Comparison of ENCODE assay signal across 9 cellular contexts in the genomic region with DNA sequence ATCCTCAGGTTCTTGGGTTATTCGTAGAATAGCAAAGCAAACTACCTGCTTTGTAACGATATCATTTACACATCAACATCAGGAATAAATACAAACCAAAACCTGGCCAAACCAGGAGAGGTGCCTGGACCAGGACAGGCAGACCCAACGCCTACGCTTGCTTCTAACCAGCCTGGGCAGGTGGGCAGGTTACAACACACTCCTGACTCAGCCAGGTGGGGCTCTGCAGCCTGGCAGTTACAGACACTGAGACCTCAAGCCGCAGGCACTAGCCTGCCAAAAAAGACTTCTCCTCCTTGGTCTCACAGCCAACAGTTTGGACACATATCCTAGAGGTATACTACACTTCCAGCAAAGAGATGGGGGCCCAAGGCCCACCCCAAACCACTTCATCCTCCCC. TPM values are rescaled to one million over a fixed set of nuclear protein-coding genes. Genes with fewer than 3 reads are reported as not detected.
A peak's percentile ranks its signal among the peaks of the same experiment; 100 is the strongest.
DNase-seq lines count a peak whose midpoint lies in the region; ATAC-seq, FAIRE-seq and TF ChIP-seq lines count a peak whose summit lies in the region.
"Had no signal": no experiment of that assay in that cellular context is flagged by ENCODE, and none has a peak within 500 bp of the region (broad histone marks: within the 10 kb centered on the region; RNA-seq: fewer than 3 reads in every experiment).

No MANE protein-coding gene starts in this region.

- H3K4me2 ChIP-seq in HepG2 (ENCODE audit: low read depth, low read length) (no peak overlapping the region), GM23248 (ENCODE audit: unreplicated experiment) (no peak overlapping the region)

- no peaks in the 10 kb centered on the region for H3K36me3 ChIP-seq in CD8-positive, alpha-beta T cell (ENCODE audit: insufficient read depth, low read length)
- H3K36me3 ChIP-seq in Panc1 (ENCODE audit: control insufficient read depth, insufficient read depth, low read length) (no peaks in the 10 kb centered on the region), HepG2 (replicated peaks in 1 of 2; ENCODE audit: control insufficient read depth in 1 of 2, insufficient read depth in 2 of 2, low read length in 2 of 2) (peaks cover 3 to 19% of the 10 kb centered on the region in 2 experiments; a peak in 4 of 5 replicates), GM23248 (ENCODE audit: low read depth) (no peaks in the 10 kb centered on the region)
- H3K36me3 ChIP-seq: ascending aorta had no signal

- peak overlapping the region; percentile 64 for H3K4me3 Mint-ChIP-seq in CD8-positive, alpha-beta T cell

- TF ChIP-seq POLR2A in HepG2 (IDR thresholded peaks at IDR 0.05; ENCODE audit: insufficient read depth in 1 of 2, low read depth in 2 of 2, low read length in 2 of 2) = no peak

- peaks cover 4% of the 10 kb centered on the region for H3K9me3 Mint-ChIP-seq in CD8-positive, alpha-beta T cell

- no peaks in the 10 kb centered on the region for H3K27me3 Mint-ChIP-seq in CD8-positive, alpha-beta T cell (ENCODE audit: low read depth)

- H2AFZ ChIP-seq in HepG2 (ENCODE audit: low read length) = no peak overlapping the region
- no peak overlapping the region for H2AFZ ChIP-seq in GM23248

- CTCF ChIA-PET in CD8-positive, alpha-beta T cell (lab: Charles Lee) = no interaction called here
- CTCF ChIA-PET in Panc1 (lab: Charles Lee) (no interaction called here), HepG2 (lab: Yijun Ruan, JAX; ENCODE audit: low intra/inter-chr PET ratio, low total read pairs) (no interaction called here)

- peaks cover 89% of the 10 kb centered on the region for H3K4me1 Mint-ChIP-seq in CD8-positive, alpha-beta T cell (ENCODE audit: low read depth)

- H3K9me3 ChIP-seq in CD8-positive, alpha-beta T cell (ENCODE audit: low read length) = no peaks in the 10 kb centered on the region
- H3K9me3 ChIP-seq in Panc1 (ENCODE audit: control insufficient read depth, insufficient read depth, low read depth, low read length) (no peaks in the 10 kb centered on the region), HepG2 (ENCODE audit: low read length) (no peaks in the 10 kb centered on the region), GM23248 (ENCODE audit: low read depth) (no peaks in the 10 kb centered on the region)
- H3K9me3 ChIP-seq: ascending aorta had no signal

- in situ Hi-C loops in Panc1 (cut with HindIII; ENCODE audit: low pct_unique_long_range_greater_than_20kb, low sequenced_read_pairs) = no loop called here
- in situ Hi-C loops in HepG2 (cut with HindIII; ENCODE audit: extremely low pct_ligation_motif_present, low pct_unique_long_range_greater_than_20kb) = no loop called here
- in situ Hi-C loops in GM23248 (cut with MboI) = no loop called here

- no peak for TF ChIP-seq CTCF in CD8-positive, alpha-beta T cell (IDR thresholded peaks at IDR 0.05)
- TF ChIP-seq CTCF in Panc1 (IDR thresholded peaks at IDR 0.05) (no peak), HepG2 (CRISPR knock-in tag; IDR thresholded peaks at IDR 0.05) (no peak)

- H3K36me3 Mint-ChIP-seq in CD8-positive, alpha-beta T cell = peaks cover 18% of the 10 kb centered on the region

- peak; percentile 32 for ATAC-seq in CD8-positive, alpha-beta T cell
- ATAC-seq in GM21529 (IDR thresholded peaks at IDR 0.05; ENCODE audit: unreplicated experiment) (peak; percentile 15), Panc1 (0 out of 2 replicates have a peak, but pooled peaks have one; percentile 7), HepG2 (no peak), HG03442 (IDR thresholded peaks at IDR 0.05; ENCODE audit: unreplicated experiment) (no peak), HG02938 (IDR thresholded peaks at IDR 0.05; ENCODE audit: unreplicated experiment) (no peak)

- no peak for TF ChIP-seq RAD21 in HepG2 (CRISPR knock-in tag; IDR thresholded peaks at IDR 0.05)

- DNase-seq in CD8-positive, alpha-beta T cell = no peak
- DNase-seq in Panc1 (ENCODE audit: low read depth, low spot score) = no peak
- DNase-seq in HepG2 (ENCODE audit: low spot score) = no peak
- DNase-seq in GM23248 = no peak
- DNase-seq in RKO (ENCODE audit: low spot score) = no peak

- no peak overlapping the region for H3K9ac ChIP-seq in HepG2 (ENCODE audit: insufficient read depth, low read depth, low read length)
- no peak overlapping the region for H3K9ac ChIP-seq in GM23248

- intact Hi-C loops in CD8-positive, alpha-beta T cell (cut with DNase I, micrococcal nuclease) = loop anchor here in 1 of 2 experiments (1.0 kb wide), 1 partner anchor 8 kb away; no protein-coding TSS in a partner anchor
- intact Hi-C loops in Panc1 (cut with micrococcal nuclease; ENCODE audit: unreplicated experiment) = no loop called here
- intact Hi-C loops in HepG2 (cut with micrococcal nuclease; ENCODE audit: unreplicated experiment) = loop anchor here (5.0 kb wide), 1 partner anchor 54 kb away; no protein-coding TSS in a partner anchor

- no peak for TF ChIP-seq EP300 in HepG2 (IDR thresholded peaks at IDR 0.05; ENCODE audit: low read depth in 2 of 2, low read length in 2 of 2)
- TF ChIP-seq EP300 in HepG2 (CRISPR knock-in tag; IDR thresholded peaks at IDR 0.05; ENCODE audit: borderline replicate concordance) = no peak

- peaks cover 14% of the 10 kb centered on the region; the same call in 1 of the 2 replicates for H3F3A ChIP-seq in GM23248 (ENCODE audit: insufficient read depth)

- H4K20me1 ChIP-seq in HepG2 (ENCODE audit: insufficient read depth, low read length) (peaks cover 92% of the 10 kb centered on the region), GM23248 (ENCODE audit: insufficient read depth) (peaks cover 85% of the 10 kb centered on the region)

- POLR2A ChIA-PET in CD8-positive, alpha-beta T cell (lab: Charles Lee) = interaction anchor here (0.9 to 1.0 kb wide), 3 partner anchors 13 to 160 kb away, joined by 3 to 5 read pairs (median 4); no protein-coding TSS in a partner anchor
- POLR2A ChIA-PET in Panc1 (lab: Charles Lee) (no interaction called here), HepG2 (lab: Yijun Ruan, JAX) (interaction anchor here (0.9 kb wide), 1 partner anchor 33 kb away, joined by 3 read pairs; no protein-coding TSS in a partner anchor)

- no peak for FAIRE-seq in HepG2 (lab: Jason Lieb, UNC)

- H3K27ac ChIP-seq in CD8-positive, alpha-beta T cell (ENCODE audit: low read depth, low read length) = no peak overlapping the region
- H3K27ac ChIP-seq in Panc1 (ENCODE audit: low read length) (no peak overlapping the region), HepG2 (ENCODE audit: extremely low read length, insufficient read depth, low read length) (no peak overlapping the region), GM23248 (no peak overlapping the region)
- H3K27ac ChIP-seq: ascending aorta had no signal

- BruUV-seq in Panc1 (replicated peaks; lab: Mats Ljungman, UMichigan) (no TSS peak), HepG2 (replicated peaks; lab: Mats Ljungman, UMichigan) (no TSS peak)

- 90% methylated on average over 5 of the region's 5 CpGs for WGBS in HepG2 (ENCODE audit: low lambda C conversion rate)
- 84 to 86% methylated on average over 5 of the region's 5 CpGs for WGBS in GM23248 (ENCODE audit: low coverage in 1 of 2, low lambda C conversion rate in 2 of 2, missing lambda C conversion rate in 2 of 2), 2 experiments

- no peak overlapping the region for H3K4me3 ChIP-seq in CD8-positive, alpha-beta T cell (ENCODE audit: low read depth, low read length)
- no peak overlapping the region for H3K4me3 ChIP-seq in Panc1 (ENCODE audit: low read depth in 2 of 2, low read length in 2 of 2)
- no peak overlapping the region for H3K4me3 ChIP-seq in HepG2 (replicated peaks in 1 of 3; ENCODE audit: insufficient read depth in 1 of 3, low read depth in 2 of 3, low read length in 3 of 3)
- no peak overlapping the region for H3K4me3 ChIP-seq in GM23248
- H3K4me3 ChIP-seq: ascending aorta had no signal

- H3K9me2 ChIP-seq in GM23248 (ENCODE audit: insufficient read depth) = no peaks in the 10 kb centered on the region

- H3K79me2 ChIP-seq in HepG2 (ENCODE audit: insufficient read depth, low read length) (peaks cover 91% of the 10 kb centered on the region), GM23248 (ENCODE audit: insufficient read depth) (peaks cover 100% of the 10 kb centered on the region)

- peak overlapping the region; percentile 66 for H3K27ac Mint-ChIP-seq in CD8-positive, alpha-beta T cell

- no peaks in the 10 kb centered on the region for H3K27me3 ChIP-seq in CD8-positive, alpha-beta T cell (ENCODE audit: insufficient read depth, low read length)
- H3K27me3 ChIP-seq in Panc1 (ENCODE audit: control insufficient read depth, insufficient read depth, low read length) = no peaks in the 10 kb centered on the region
- no peaks in the 10 kb centered on the region for H3K27me3 ChIP-seq in HepG2 (ENCODE audit: control insufficient read depth in 1 of 2, insufficient read depth in 2 of 2, low read length in 2 of 2)
- no peaks in the 10 kb centered on the region for H3K27me3 ChIP-seq in GM23248 (replicated peaks; ENCODE audit: insufficient read depth)
- H3K27me3 ChIP-seq: ascending aorta had no signal

- H3K4me1 ChIP-seq in CD8-positive, alpha-beta T cell (ENCODE audit: insufficient read depth, low read length) = peaks cover 91% of the 10 kb centered on the region
- H3K4me1 ChIP-seq in Panc1 (ENCODE audit: control insufficient read depth, insufficient read depth, low read length) (peaks cover 53% of the 10 kb centered on the region), HepG2 (ENCODE audit: insufficient read depth, low read length) (peaks cover 90% of the 10 kb centered on the region), GM23248 (ENCODE audit: insufficient read depth) (peaks cover 55% of the 10 kb centered on the region)

RNA-seq across cellular contexts. Expression of gene ANKRD11, which starts 14.0 kb away (rescaled TPM):
- 100 to 1,000 TPM; 257 to 260 TPM for total RNA-seq in CD8-positive, alpha-beta T cell
- total RNA-seq in Panc1 (2021; ENCODE audit: unreplicated experiment) (99.4 TPM), HepG2 (2016; rRNA removed; fragmentation: Illumina TruSeq; extraction: Trizol) (21.4 and 24.4 TPM in 2 replicates)
- polyA plus RNA-seq in Panc1 (2012; ENCODE audit: insufficient read length) = 119 TPM
- total RNA-seq in HepG2 (2016; cell fraction: cytosol; rRNA removed; fragmentation: Illumina TruSeq; extraction: Trizol; ENCODE audit: low read depth) = 54.2 and 55.2 TPM in 2 replicates
- 17.9 and 22.3 TPM in 2 replicates for total RNA-seq in HepG2 (2016; cell fraction: insoluble cytoplasmic fraction; rRNA removed; fragmentation: Illumina TruSeq; extraction: Trizol)
- total RNA-seq in HepG2 (2016; cell fraction: membrane; rRNA removed; fragmentation: Illumina TruSeq; extraction: Trizol) = 22.4 and 27.0 TPM in 2 replicates
- 48.5 and 63.5 TPM in 2 replicates for total RNA-seq in HepG2 (2016; cell fraction: nucleus; rRNA removed; fragmentation: Illumina TruSeq; extraction: Trizol)
- polyA plus RNA-seq in HepG2 (2011; rRNA removed) (38.4 and 42.3 TPM in 2 replicates), GM23248 (2016; fragmentation: Nextera tagmentation; extraction: Ambion mirVana) (34.7 and 39.3 TPM in 2 replicates)
- polyA plus RNA-seq in HepG2 (2011; cell fraction: cytosol; rRNA removed) = 31.1 and 36.3 TPM in 2 replicates
- 155 and 191 TPM in 2 replicates for polyA plus RNA-seq in HepG2 (2011; cell fraction: nucleus; rRNA removed)
- 78.6 and 89.8 TPM in 2 replicates for polyA plus RNA-seq in HepG2 (2012)
- polyA plus RNA-seq in HepG2 (2016; cell fraction: cytosol; fragmentation: Illumina TruSeq; extraction: Trizol; ENCODE audit: low read depth) = 10.6 and 13.9 TPM in 2 replicates
- 35.2 and 50.6 TPM in 2 replicates for polyA plus RNA-seq in HepG2 (2016; cell fraction: insoluble cytoplasmic fraction; fragmentation: Illumina TruSeq; extraction: Trizol; ENCODE audit: low read depth)
- polyA plus RNA-seq in HepG2 (2016; cell fraction: membrane; fragmentation: Illumina TruSeq; extraction: Trizol; ENCODE audit: low read depth) = 29.5 and 30.6 TPM in 2 replicates
- polyA plus RNA-seq in HepG2 (2016; cell fraction: nucleus; fragmentation: Illumina TruSeq; extraction: Trizol; ENCODE audit: insufficient read depth, low read depth) = 190 and 216 TPM in 2 replicates
- polyA minus RNA-seq in HepG2 (2011; rRNA and poly(A)+ RNA removed; ENCODE audit: low replicate concordance) = 38.6 and 64.5 TPM in 2 replicates
- 32.5 and 37.0 TPM in 2 replicates for polyA minus RNA-seq in HepG2 (2011; cell fraction: cytosol; rRNA and poly(A)+ RNA removed)
- polyA minus RNA-seq in HepG2 (2011; cell fraction: nucleus; rRNA and poly(A)+ RNA removed) = 104 and 109 TPM in 2 replicates
- 83.8 and 84.7 TPM in 2 replicates for total RNA-seq in GM23248 (2014; rRNA removed; shearing (Covaris generic))

RNA-seq across cellular contexts. Expression of gene SPG7, which starts 31.8 kb away (rescaled TPM):
- 100 to 1,000 TPM; 159 to 180 TPM for total RNA-seq in CD8-positive, alpha-beta T cell
- total RNA-seq in Panc1 (2021; ENCODE audit: unreplicated experiment) (118 TPM), HepG2 (2016; rRNA removed; fragmentation: Illumina TruSeq; extraction: Trizol) (63.9 and 136 TPM in 2 replicates)
- polyA plus RNA-seq in Panc1 (2012; ENCODE audit: insufficient read length) = 86.1 TPM
- total RNA-seq in HepG2 (2016; cell fraction: cytosol; rRNA removed; fragmentation: Illumina TruSeq; extraction: Trizol; ENCODE audit: low read depth) = 47.1 and 47.6 TPM in 2 replicates
- total RNA-seq in HepG2 (2016; cell fraction: insoluble cytoplasmic fraction; rRNA removed; fragmentation: Illumina TruSeq; extraction: Trizol) = 54.6 and 131 TPM in 2 replicates
- 46.3 and 47.0 TPM in 2 replicates for total RNA-seq in HepG2 (2016; cell fraction: membrane; rRNA removed; fragmentation: Illumina TruSeq; extraction: Trizol)
- 148 and 166 TPM in 2 replicates for total RNA-seq in HepG2 (2016; cell fraction: nucleus; rRNA removed; fragmentation: Illumina TruSeq; extraction: Trizol)
- polyA plus RNA-seq in HepG2 (2011; rRNA removed) (66.0 and 77.5 TPM in 2 replicates), GM23248 (2016; fragmentation: Nextera tagmentation; extraction: Ambion mirVana) (47.5 and 53.9 TPM in 2 replicates)
- 41.6 and 46.2 TPM in 2 replicates for polyA plus RNA-seq in HepG2 (2011; cell fraction: cytosol; rRNA removed)
- polyA plus RNA-seq in HepG2 (2011; cell fraction: nucleus; rRNA removed) = 327 and 378 TPM in 2 replicates
- 69.0 and 72.2 TPM in 2 replicates for polyA plus RNA-seq in HepG2 (2012)
- 8.2 and 9.5 TPM in 2 replicates for polyA plus RNA-seq in HepG2 (2016; cell fraction: cytosol; fragmentation: Illumina TruSeq; extraction: Trizol; ENCODE audit: low read depth)
- polyA plus RNA-seq in HepG2 (2016; cell fraction: insoluble cytoplasmic fraction; fragmentation: Illumina TruSeq; extraction: Trizol; ENCODE audit: low read depth) = 43.3 and 56.0 TPM in 2 replicates
- polyA plus RNA-seq in HepG2 (2016; cell fraction: membrane; fragmentation: Illumina TruSeq; extraction: Trizol; ENCODE audit: low read depth) = 16.9 and 17.6 TPM in 2 replicates
- polyA plus RNA-seq in HepG2 (2016; cell fraction: nucleus; fragmentation: Illumina TruSeq; extraction: Trizol; ENCODE audit: insufficient read depth, low read depth) = 304 and 336 TPM in 2 replicates
- 76.1 and 106 TPM in 2 replicates for polyA minus RNA-seq in HepG2 (2011; rRNA and poly(A)+ RNA removed; ENCODE audit: low replicate concordance)
- polyA minus RNA-seq in HepG2 (2011; cell fraction: cytosol; rRNA and poly(A)+ RNA removed) = 59.0 and 61.6 TPM in 2 replicates
- polyA minus RNA-seq in HepG2 (2011; cell fraction: nucleus; rRNA and poly(A)+ RNA removed) = 140 and 143 TPM in 2 replicates
- 155 and 215 TPM in 2 replicates for total RNA-seq in GM23248 (2014; rRNA removed; shearing (Covaris generic))

Comparison
In these comparisons a context has a peak if more than half of its experiments do, and no peak if none do; other contexts are left out.
1. ATAC-seq: peak in CD8-positive, alpha-beta T cell (single experiment), GM21529 (single experiment) and Panc1 (single experiment); none in HepG2 (single experiment), HG03442 (single experiment) and HG02938 (single experiment).